ENCODE assay signal across 19 cellular contexts in genomic region chr13:38648912-38649311, GRCh38. TPM values are rescaled to one million over a fixed set of nuclear protein-coding genes. Genes with fewer than 3 reads are reported as not detected.
DNase-seq lines count a peak whose midpoint lies in the region; ATAC-seq and TF ChIP-seq lines count a peak whose summit lies in the region.
"Had no signal": no experiment of that assay in that cellular context is flagged by ENCODE, and none has a peak within 500 bp of the region (broad histone marks: within the 10 kb centered on the region; RNA-seq: fewer than 3 reads in every experiment).

No MANE protein-coding gene starts in this region.

- H3K9me3 ChIP-seq in left lung (no peaks in the 10 kb centered on the region), upper lobe of right lung (no peaks in the 10 kb centered on the region)
- H3K9me3 ChIP-seq: BLaER1, Caco-2 had no signal

- H3K27me3 ChIP-seq in left lung (no peaks in the 10 kb centered on the region), upper lobe of right lung (no peaks in the 10 kb centered on the region)
- H3K27me3 ChIP-seq: BLaER1 had no signal

- no peaks in the 10 kb centered on the region for H3K36me3 ChIP-seq in left lung
- no peaks in the 10 kb centered on the region for H3K36me3 ChIP-seq in upper lobe of right lung
- H3K36me3 ChIP-seq: BLaER1 had no signal

- intact Hi-C loops in left lung (cut with DNase I) (no loop called here), upper lobe of right lung (cut with DNase I) (no loop called here)

- H3K4me3 ChIP-seq in left lung (no peak overlapping the region), upper lobe of right lung (no peak overlapping the region)
- H3K4me3 ChIP-seq: BLaER1 had no signal

- peak; percentile 37 for DNase-seq in DMS53 (lab: John Stamatoyannopoulos, UW)
- no peak for DNase-seq in DMS53 treated with DMSO at 0.1 percent for 48 hours (lab: John Stamatoyannopoulos, UW; ENCODE audit: unreplicated experiment)
- no peak for DNase-seq in left lung
- DNase-seq in upper lobe of right lung = no peak
- DNase-seq in activated CD8-positive, alpha-beta memory T cell treated with anti-CD3 and anti-CD28 coated beads for 24 hours = no peak
- DNase-seq in NCI-H2227 treated with DMSO at 0.1 percent for 48 hours (lab: John Stamatoyannopoulos, UW) = no peak
- DNase-seq: Caco-2; CD4-positive, CD25-positive, alpha-beta regulatory T cell; CD8-positive, alpha-beta T cell; DMS153; DMS79 treated with DMSO at 0.1 percent for 48 hours; GF-D8; H7; HCEC 1CT had no signal

- no peaks in the 10 kb centered on the region for H3K4me1 ChIP-seq in left lung
- no peaks in the 10 kb centered on the region for H3K4me1 ChIP-seq in upper lobe of right lung
- H3K4me1 ChIP-seq: BLaER1, Caco-2 had no signal

- TF ChIP-seq CTCF in left lung (IDR thresholded peaks at IDR 0.05) (no peak), upper lobe of right lung (IDR thresholded peaks at IDR 0.05) (no peak)

- ATAC-seq in left lung = peak; percentile 84
- peak; percentile 52 for ATAC-seq in upper lobe of right lung
- ATAC-seq: CD8-positive, alpha-beta T cell had no signal

- H3K27ac ChIP-seq in left lung = peak overlapping the region in 1 of 2 donors; percentile 21
- no peak overlapping the region for H3K27ac ChIP-seq in upper lobe of right lung
- H3K27ac ChIP-seq: 22Rv1, BLaER1, C4-2B had no signal

RNA-seq across cellular contexts. Expression of gene FREM2, which starts 38.0 kb away (rescaled TPM):
- 10 to 100 TPM; 12.4 to 15.0 TPM for total RNA-seq in left lung
- total RNA-seq in upper lobe of right lung = 13.9 TPM
- total RNA-seq: B cell; CD4-positive, CD25-positive, alpha-beta regulatory T cell; CD8-positive, alpha-beta T cell; G401 had no signal
